Comparison of ENCODE assay signal across 1 cellular context in the genomic region with DNA sequence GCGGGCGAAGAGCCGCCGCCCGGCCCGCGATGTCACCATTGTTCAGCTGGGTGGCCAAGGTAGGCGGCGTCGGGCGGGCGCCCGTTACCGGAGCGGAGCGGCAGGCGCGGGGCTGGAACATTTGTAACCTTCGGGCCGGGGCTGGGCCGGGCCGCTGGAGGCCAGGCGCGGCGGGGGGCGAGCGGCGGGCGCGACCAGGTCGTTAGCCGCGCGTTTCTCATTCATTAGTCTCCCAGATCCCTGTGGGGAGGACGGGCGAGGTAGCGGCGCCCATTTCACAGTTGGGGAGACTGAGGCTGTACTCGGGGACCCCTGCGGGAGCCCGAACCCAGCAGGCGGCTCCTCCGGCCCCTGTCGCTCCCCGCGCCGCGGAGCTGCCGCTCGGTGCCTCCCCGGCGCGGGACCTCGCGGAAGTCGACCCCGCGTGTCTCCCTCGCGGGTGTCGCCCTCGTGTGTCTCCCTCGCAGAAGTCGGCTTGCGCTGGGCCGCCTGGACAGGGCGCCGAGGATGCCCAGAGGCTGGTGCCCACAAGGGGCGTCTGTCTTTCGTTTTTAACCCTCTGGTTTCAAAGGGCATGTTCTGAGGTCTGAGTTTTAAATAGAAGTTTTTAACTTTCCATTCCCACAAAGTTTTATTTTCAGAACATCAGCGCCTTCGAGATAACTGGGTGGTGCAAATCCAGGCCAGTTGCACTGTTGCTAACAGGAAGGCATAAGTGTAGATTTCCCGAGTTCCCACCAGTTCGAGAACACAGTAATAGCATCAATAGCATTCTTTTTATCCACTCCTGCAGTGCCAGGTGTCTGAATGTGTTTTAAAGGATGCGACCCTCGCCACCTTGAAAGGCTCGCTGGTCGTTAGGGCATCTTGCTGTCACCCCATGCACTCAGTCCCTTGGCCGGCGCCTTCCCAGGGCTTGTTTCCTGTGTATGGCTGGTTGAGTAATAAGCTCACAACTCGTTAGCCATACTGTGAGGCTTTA.
TF ChIP-seq lines count a peak whose summit lies in the region.

No MANE protein-coding gene starts in this region.

TF ChIP-seq in HepG2, 621 proteins besides CTCF, POLR2A, EP300 and RAD21 (continued from another document and continues in another):
- no peak for TF ChIP-seq ZNF318 (CRISPR knock-in tag; IDR thresholded peaks at IDR 0.05)
- no peak for TF ChIP-seq TCF7L2 (IDR thresholded peaks at IDR 0.05; ENCODE audit: low read depth, low read length)
- TF ChIP-seq ADNP (CRISPR knock-in tag; IDR thresholded peaks at IDR 0.05): peak; percentile 13; the same call in 1 of the 2 replicates
- no peak for TF ChIP-seq PBX2 (CRISPR knock-in tag; IDR thresholded peaks at IDR 0.05)
- TF ChIP-seq ZSCAN31 (CRISPR knock-in tag; IDR thresholded peaks at IDR 0.05; ENCODE audit: low read depth): 0 out of 2 replicates have a peak, but pooled peaks have one; percentile 15
- no peak for TF ChIP-seq ATF2 (CRISPR knock-in tag; IDR thresholded peaks at IDR 0.05)
- TF ChIP-seq ZNF253 (CRISPR knock-in tag; IDR thresholded peaks at IDR 0.05; ENCODE audit: borderline replicate concordance): peak; percentile 23; the same call in 1 of the 2 replicates
- no peak for TF ChIP-seq ZNF3 (CRISPR knock-in tag; IDR thresholded peaks at IDR 0.05)
- TF ChIP-seq, protein P1, sequence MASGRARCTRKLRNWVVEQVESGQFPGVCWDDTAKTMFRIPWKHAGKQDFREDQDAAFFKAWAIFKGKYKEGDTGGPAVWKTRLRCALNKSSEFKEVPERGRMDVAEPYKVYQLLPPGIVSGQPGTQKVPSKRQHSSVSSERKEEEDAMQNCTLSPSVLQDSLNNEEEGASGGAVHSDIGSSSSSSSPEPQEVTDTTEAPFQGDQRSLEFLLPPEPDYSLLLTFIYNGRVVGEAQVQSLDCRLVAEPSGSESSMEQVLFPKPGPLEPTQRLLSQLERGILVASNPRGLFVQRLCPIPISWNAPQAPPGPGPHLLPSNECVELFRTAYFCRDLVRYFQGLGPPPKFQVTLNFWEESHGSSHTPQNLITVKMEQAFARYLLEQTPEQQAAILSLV (CRISPR knock-in tag; IDR thresholded peaks at IDR 0.05; ENCODE audit: borderline replicate concordance): no peak
- no peak; the same call in 1 of the 2 replicates for TF ChIP-seq ZIK1 (CRISPR knock-in tag; IDR thresholded peaks at IDR 0.05; ENCODE audit: borderline replicate concordance, low read depth)
- TF ChIP-seq NFE2L1 (CRISPR knock-in tag; IDR thresholded peaks at IDR 0.05; ENCODE audit: borderline replicate concordance): no peak
- no peak for TF ChIP-seq ZNF451 (CRISPR knock-in tag; IDR thresholded peaks at IDR 0.05)
- no peak for TF ChIP-seq EEA1 (CRISPR knock-in tag; IDR thresholded peaks at IDR 0.05; ENCODE audit: borderline replicate concordance)
- TF ChIP-seq, protein P2, sequence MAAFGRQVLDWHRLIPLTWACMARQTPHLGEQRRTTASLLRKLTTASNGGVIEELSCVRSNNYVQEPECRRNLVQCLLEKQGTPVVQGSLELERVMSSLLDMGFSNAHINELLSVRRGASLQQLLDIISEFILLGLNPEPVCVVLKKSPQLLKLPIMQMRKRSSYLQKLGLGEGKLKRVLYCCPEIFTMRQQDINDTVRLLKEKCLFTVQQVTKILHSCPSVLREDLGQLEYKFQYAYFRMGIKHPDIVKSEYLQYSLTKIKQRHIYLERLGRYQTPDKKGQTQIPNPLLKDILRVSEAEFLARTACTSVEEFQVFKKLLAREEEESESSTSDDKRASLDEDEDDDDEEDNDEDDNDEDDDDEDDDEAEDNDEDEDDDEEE (CRISPR knock-in tag; IDR thresholded peaks at IDR 0.05): no peak
- TF ChIP-seq NPAS2 (CRISPR knock-in tag; IDR thresholded peaks at IDR 0.05; ENCODE audit: borderline replicate concordance): no peak
- TF ChIP-seq ZNF737 (CRISPR knock-in tag; IDR thresholded peaks at IDR 0.05; ENCODE audit: borderline replicate concordance): no peak
- TF ChIP-seq ZNF280B (CRISPR knock-in tag; IDR thresholded peaks at IDR 0.05; ENCODE audit: borderline replicate concordance): no peak
- no peak for TF ChIP-seq HOXD1 (CRISPR knock-in tag; IDR thresholded peaks at IDR 0.05)
- no peak for TF ChIP-seq THYN1 (CRISPR knock-in tag; IDR thresholded peaks at IDR 0.05; ENCODE audit: borderline replicate concordance, low read depth)
- TF ChIP-seq REPIN1 (CRISPR knock-in tag; IDR thresholded peaks at IDR 0.05; ENCODE audit: borderline replicate concordance, low read depth): no peak
- TF ChIP-seq, protein P3, sequence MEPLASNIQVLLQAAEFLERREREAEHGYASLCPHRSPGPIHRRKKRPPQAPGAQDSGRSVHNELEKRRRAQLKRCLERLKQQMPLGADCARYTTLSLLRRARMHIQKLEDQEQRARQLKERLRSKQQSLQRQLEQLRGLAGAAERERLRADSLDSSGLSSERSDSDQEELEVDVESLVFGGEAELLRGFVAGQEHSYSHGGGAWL (CRISPR knock-in tag; IDR thresholded peaks at IDR 0.05): peak; percentile 59; the same call in 1 of the 2 replicates
- no peak for TF ChIP-seq ZBTB26 (CRISPR knock-in tag; IDR thresholded peaks at IDR 0.05; ENCODE audit: borderline replicate concordance)
- TF ChIP-seq MAFG (CRISPR knock-in tag; IDR thresholded peaks at IDR 0.05): no peak
- TF ChIP-seq, protein P4, sequence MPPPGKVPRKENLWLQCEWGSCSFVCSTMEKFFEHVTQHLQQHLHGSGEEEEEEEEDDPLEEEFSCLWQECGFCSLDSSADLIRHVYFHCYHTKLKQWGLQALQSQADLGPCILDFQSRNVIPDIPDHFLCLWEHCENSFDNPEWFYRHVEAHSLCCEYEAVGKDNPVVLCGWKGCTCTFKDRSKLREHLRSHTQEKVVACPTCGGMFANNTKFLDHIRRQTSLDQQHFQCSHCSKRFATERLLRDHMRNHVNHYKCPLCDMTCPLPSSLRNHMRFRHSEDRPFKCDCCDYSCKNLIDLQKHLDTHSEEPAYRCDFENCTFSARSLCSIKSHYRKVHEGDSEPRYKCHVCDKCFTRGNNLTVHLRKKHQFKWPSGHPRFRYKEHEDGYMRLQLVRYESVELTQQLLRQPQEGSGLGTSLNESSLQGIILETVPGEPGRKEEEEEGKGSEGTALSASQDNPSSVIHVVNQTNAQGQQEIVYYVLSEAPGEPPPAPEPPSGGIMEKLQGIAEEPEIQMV (CRISPR knock-in tag; IDR thresholded peaks at IDR 0.05; ENCODE audit: low read depth): no peak
- TF ChIP-seq SUZ12 (IDR thresholded peaks at IDR 0.05; ENCODE audit: low read depth, low read length): no peak
- 0 out of 2 replicates have a peak, but pooled peaks have one; percentile 38 for TF ChIP-seq ZNF703 (CRISPR knock-in tag; IDR thresholded peaks at IDR 0.05; ENCODE audit: borderline replicate concordance)
- TF ChIP-seq PTBP1 (IDR thresholded peaks at IDR 0.05; ENCODE audit: low read depth, low read length, poor library complexity, severe bottlenecking): no peak
- peak; percentile 42; the same call in 1 of the 2 replicates for TF ChIP-seq ZNF350 (CRISPR knock-in tag; IDR thresholded peaks at IDR 0.05; ENCODE audit: borderline replicate concordance, low read depth)
- no peak for TF ChIP-seq JARID2 (CRISPR knock-in tag; IDR thresholded peaks at IDR 0.05; ENCODE audit: insufficient replicate concordance)
- TF ChIP-seq, protein P5, sequence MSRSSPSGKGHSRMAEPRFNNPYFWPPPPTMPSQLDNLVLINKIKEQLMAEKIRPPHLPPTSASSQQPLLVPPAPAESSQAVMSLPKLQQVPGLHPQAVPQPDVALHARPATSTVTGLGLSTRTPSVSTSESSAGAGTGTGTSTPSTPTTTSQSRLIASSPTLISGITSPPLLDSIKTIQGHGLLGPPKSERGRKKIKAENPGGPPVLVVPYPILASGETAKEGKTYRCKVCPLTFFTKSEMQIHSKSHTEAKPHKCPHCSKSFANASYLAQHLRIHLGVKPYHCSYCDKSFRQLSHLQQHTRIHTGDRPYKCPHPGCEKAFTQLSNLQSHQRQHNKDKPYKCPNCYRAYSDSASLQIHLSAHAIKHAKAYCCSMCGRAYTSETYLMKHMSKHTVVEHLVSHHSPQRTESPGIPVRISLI (CRISPR knock-in tag; IDR thresholded peaks at IDR 0.05; ENCODE audit: borderline replicate concordance): no peak
- TF ChIP-seq ZNF10 (CRISPR knock-in tag; IDR thresholded peaks at IDR 0.05; ENCODE audit: borderline replicate concordance, low read depth): no peak
- no peak for TF ChIP-seq ZNF225 (CRISPR knock-in tag; IDR thresholded peaks at IDR 0.05)
- no peak for TF ChIP-seq ZNF329 (CRISPR knock-in tag; IDR thresholded peaks at IDR 0.05; ENCODE audit: low read depth)
- TF ChIP-seq LCORL (IDR thresholded peaks at IDR 0.05): no peak
- no peak for TF ChIP-seq LCORL (CRISPR knock-in tag; IDR thresholded peaks at IDR 0.05)
